7 cellular contexts compared by ENCODE assay signal in the genomic region with DNA sequence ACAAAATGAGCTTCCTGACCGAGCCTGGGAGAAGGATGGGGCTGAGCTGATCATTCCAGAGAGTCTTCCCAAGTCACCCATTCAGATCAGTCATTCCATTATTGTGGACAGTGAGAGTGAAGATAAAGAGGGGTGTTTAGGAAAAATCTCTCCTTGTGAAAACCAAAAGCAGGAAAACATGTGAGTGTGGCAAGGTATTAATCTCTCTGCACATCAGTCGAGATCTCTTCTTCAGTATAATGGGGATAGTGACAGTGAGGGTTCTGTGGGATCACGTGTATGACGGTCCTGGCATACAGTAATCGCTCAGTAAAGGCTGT. TPM values are rescaled to one million over a fixed set of nuclear protein-coding genes. Genes with fewer than 3 reads are reported as not detected.
DNase-seq lines count a peak whose midpoint lies in the region; ATAC-seq and TF ChIP-seq lines count a peak whose summit lies in the region.

No MANE protein-coding gene starts in this region.

- peak overlapping the region; percentile 79 for H3K4me3 Mint-ChIP-seq in memory B cell
- no peak overlapping the region for H3K4me3 Mint-ChIP-seq in activated naive CD4-positive, alpha-beta T cell treated with anti-CD3 and anti-CD28 coated beads, Interleukin-2, amount 10 ng/mL, durations not matched to agents 7 days and 5 days

- peak overlapping the region; percentile 96 for H3K23ac ChIP-seq in IMR-90 (ENCODE audit: low read depth, low read length)

- no peak for ATAC-seq in IMR-90 (ENCODE audit: low read depth)
- ATAC-seq in memory B cell (ENCODE audit: low read depth) = no peak
- ATAC-seq in thoracic aorta (ENCODE audit: insufficient number of reproducible peaks, low FRiP score, low read depth) = peak; percentile 5

- peak overlapping the region; percentile 68 for H4K91ac ChIP-seq in IMR-90 (ENCODE audit: insufficient read depth, low read depth, low read length)

- peaks cover 20% of the 10 kb centered on the region for H3K4me1 ChIP-seq in IMR-90 (ENCODE audit: control insufficient read depth, insufficient read depth, low read length)
- peaks cover 50% of the 10 kb centered on the region for H3K4me1 ChIP-seq in mammary epithelial cell (ENCODE audit: insufficient read depth, low read length)
- H3K4me1 ChIP-seq in thoracic aorta (ENCODE audit: control insufficient read depth in 1 of 2, low read depth in 2 of 2) = peaks cover 38 to 71% of the 10 kb centered on the region in 2 donors

- no peak for TF ChIP-seq RAD21 in IMR-90 (IDR thresholded peaks at IDR 0.05; ENCODE audit: low read length)

- peaks cover 1% of the 10 kb centered on the region for H3K36me3 Mint-ChIP-seq in memory B cell
- no peaks in the 10 kb centered on the region for H3K36me3 Mint-ChIP-seq in activated naive CD4-positive, alpha-beta T cell treated with anti-CD3 and anti-CD28 coated beads, Interleukin-2, amount 10 ng/mL, durations not matched to agents 7 days and 5 days

- peak overlapping the region; percentile 18; the same call in 1 of the 2 replicates for H3K56ac ChIP-seq in IMR-90 (ENCODE audit: extremely low read depth, insufficient read depth, low read length)

- peaks cover 30% of the 10 kb centered on the region for H3K9me1 ChIP-seq in IMR-90 (ENCODE audit: insufficient read depth, low read length)

- POLR2A ChIA-PET in IMR-90 (lab: Charles Lee; ENCODE audit: unreplicated experiment) = no interaction called here

- H4K5ac ChIP-seq in IMR-90 (ENCODE audit: low read depth, low read length) = peak overlapping the region; percentile 23

- H2AFZ ChIP-seq in IMR-90 (replicated peaks; ENCODE audit: low read length, poor library complexity) (peak overlapping the region; percentile 86), mammary epithelial cell (ENCODE audit: low read depth, low read length) (no peak overlapping the region)

- TF ChIP-seq POLR2A in IMR-90 (IDR thresholded peaks at IDR 0.05; ENCODE audit: low read depth, low read length) = no peak

- peak overlapping the region; percentile 39 for H3K18ac ChIP-seq in IMR-90 (ENCODE audit: low read depth, low read length)

- H3K4ac ChIP-seq in IMR-90 (ENCODE audit: low read depth, low read length) = peak overlapping the region; percentile 90

- peaks cover 61% of the 10 kb centered on the region for H3K4me1 Mint-ChIP-seq in memory B cell
- peaks cover 34% of the 10 kb centered on the region for H3K4me1 Mint-ChIP-seq in activated naive CD4-positive, alpha-beta T cell treated with anti-CD3 and anti-CD28 coated beads, Interleukin-2, amount 10 ng/mL, durations not matched to agents 7 days and 5 days

- peak overlapping the region; percentile 52 for H3K4me2 ChIP-seq in IMR-90 (ENCODE audit: low read depth, low read length)
- H3K4me2 ChIP-seq in mammary epithelial cell (ENCODE audit: insufficient read depth, low read depth, low read length) = peak overlapping the region; percentile 45

- H3K9me3 ChIP-seq in IMR-90 (ENCODE audit: control insufficient read depth, insufficient read depth, low read length) (no peaks in the 10 kb centered on the region), mammary epithelial cell (replicated peaks; ENCODE audit: insufficient read depth, low read length) (no peaks in the 10 kb centered on the region), thoracic aorta (no peaks in the 10 kb centered on the region)

- H3K27ac ChIP-seq in IMR-90 (ENCODE audit: insufficient read depth, low read length) (peak overlapping the region; percentile 81; the same call in 1 of the 2 replicates), mammary epithelial cell (ENCODE audit: insufficient read depth, low read depth, low read length) (no peak overlapping the region), thoracic aorta (peak overlapping the region; percentile 81 to 89)

- H3K79me2 ChIP-seq in mammary epithelial cell (ENCODE audit: insufficient read depth, low read length) = peaks cover 44% of the 10 kb centered on the region

- H3K27me3 Mint-ChIP-seq in memory B cell = no peaks in the 10 kb centered on the region
- peaks cover 17% of the 10 kb centered on the region for H3K27me3 Mint-ChIP-seq in activated naive CD4-positive, alpha-beta T cell treated with anti-CD3 and anti-CD28 coated beads, Interleukin-2, amount 10 ng/mL, durations not matched to agents 7 days and 5 days

- H2BK20ac ChIP-seq in IMR-90 (ENCODE audit: low read depth, low read length) = peak overlapping the region; percentile 92

- peak overlapping the region; percentile 81; the same call in 1 of the 3 replicates for H2BK15ac ChIP-seq in IMR-90 (ENCODE audit: low read depth, low read length)

- no peaks in the 10 kb centered on the region for H3K9me3 Mint-ChIP-seq in memory B cell
- no peaks in the 10 kb centered on the region for H3K9me3 Mint-ChIP-seq in activated naive CD4-positive, alpha-beta T cell treated with anti-CD3 and anti-CD28 coated beads, Interleukin-2, amount 10 ng/mL, durations not matched to agents 7 days and 5 days

- CTCF ChIA-PET in IMR-90 (lab: Yijun Ruan, JAX) (no interaction called here), mammary epithelial cell (lab: Charles Lee; ENCODE audit: low non-redundant PET) (no interaction called here)
- CTCF ChIA-PET in activated naive CD4-positive, alpha-beta T cell treated with anti-CD3 and anti-CD28 coated beads, Interleukin-2, amount 10 ng/mL, durations not matched to agents 7 days and 5 days (lab: Charles Lee) = interaction anchor here (1.6 kb wide), 1 partner anchor 9 kb away, joined by 3 read pairs; no protein-coding TSS in a partner anchor

- peak overlapping the region; percentile 83 for H3K27ac Mint-ChIP-seq in memory B cell
- H3K27ac Mint-ChIP-seq in activated naive CD4-positive, alpha-beta T cell treated with anti-CD3 and anti-CD28 coated beads, Interleukin-2, amount 10 ng/mL, durations not matched to agents 7 days and 5 days = no peak overlapping the region

- H3K79me1 ChIP-seq in IMR-90 (ENCODE audit: low read depth in 1 of 2, low read length in 2 of 2) = peaks cover 15 to 69% of the 10 kb centered on the region in 2 experiments; a peak in 3 of 4 replicates

- BruUV-seq in IMR-90 (replicated peaks; lab: Mats Ljungman, UMichigan) (no TSS peak), mammary epithelial cell (replicated peaks; lab: Mats Ljungman, UMichigan) (no TSS peak)

- dilution Hi-C loops in IMR-90 (cut with HindIII; ENCODE audit: low sequenced_read_pairs, unreplicated experiment) (no loop called here), mammary epithelial cell (cut with HindIII; ENCODE audit: low sequenced_read_pairs) (no loop called here)

- in situ Hi-C loops in IMR-90 (cut with MboI; ENCODE audit: low sequenced_read_pairs) = no loop called here
- in situ Hi-C loops in mammary epithelial cell (cut with MboI; ENCODE audit: low sequenced_read_pairs in 2 of 2) = no loop called here

- intact Hi-C loops in IMR-90 (cut with micrococcal nuclease) (loop anchor here (2.0 kb wide), 2 partner anchors 35 to 41 kb away; partner anchors contain the start of gene CHD9), mammary epithelial cell (cut with micrococcal nuclease) (no loop called here)

- peak overlapping the region; percentile 76 for H2BK5ac ChIP-seq in IMR-90 (ENCODE audit: low read depth, low read length, poor library complexity, severe bottlenecking)

- H4K8ac ChIP-seq in IMR-90 (ENCODE audit: low read depth in 2 of 2, low read length in 2 of 2) = peak overlapping the region; percentile 19 to 87

- no peaks in the 10 kb centered on the region for H3K36me3 ChIP-seq in IMR-90 (ENCODE audit: control insufficient read depth, insufficient read depth, low read length)
- H3K36me3 ChIP-seq in mammary epithelial cell (ENCODE audit: insufficient read depth, low read length) = no peaks in the 10 kb centered on the region
- no peaks in the 10 kb centered on the region for H3K36me3 ChIP-seq in thoracic aorta

- H4K20me1 ChIP-seq in IMR-90 (ENCODE audit: insufficient read depth, low read length) (no peaks in the 10 kb centered on the region; the same call in 1 of the 2 replicates), mammary epithelial cell (ENCODE audit: insufficient read depth, low read length) (no peaks in the 10 kb centered on the region)

- WGBS in IMR-90 (ENCODE audit: extremely low coverage in 2 of 2, insufficient read length in 1 of 2), 2 experiments = no CpG with 5 or more reads among the region's 5 CpGs
- WGBS in mammary epithelial cell (ENCODE audit: low coverage, missing lambda C conversion rate) = 10% methylated on average over 5 of the region's 5 CpGs

- peak overlapping the region; percentile 82 for H3K14ac ChIP-seq in IMR-90 (replicated peaks; ENCODE audit: low read depth, low read length)

- H3K4me3 ChIP-seq in IMR-90 (ENCODE audit: insufficient read depth, low read depth, low read length) = no peak overlapping the region
- no peak overlapping the region for H3K4me3 ChIP-seq in mammary epithelial cell (replicated peaks in 1 of 3; ENCODE audit: insufficient read depth in 1 of 3, low read depth in 2 of 3, low read length in 3 of 3)
- H3K4me3 ChIP-seq in thoracic aorta = peak overlapping the region; percentile 60

- H3K9ac ChIP-seq in IMR-90 (ENCODE audit: low read depth, low read length) (peak overlapping the region; percentile 19; the same call in 1 of the 2 replicates), mammary epithelial cell (ENCODE audit: insufficient read depth, low read length) (peak overlapping the region; percentile 8)

- H2AK9ac ChIP-seq in IMR-90 (replicated peaks; ENCODE audit: low read depth, low read length, poor library complexity) = peak overlapping the region; percentile 95

- H3K27me3 ChIP-seq in IMR-90 (ENCODE audit: control insufficient read depth, insufficient read depth, low read length) (no peaks in the 10 kb centered on the region), mammary epithelial cell (ENCODE audit: insufficient read depth, low read length) (no peaks in the 10 kb centered on the region), thoracic aorta (replicated peaks; ENCODE audit: insufficient read depth) (no peaks in the 10 kb centered on the region)

- peak overlapping the region; percentile 88 for H2AK5ac ChIP-seq in IMR-90 (ENCODE audit: low read depth, low read length)

- H2BK120ac ChIP-seq in IMR-90 (ENCODE audit: low read depth, low read length) = peak overlapping the region; percentile 81

- DNase-seq in IMR-90 (no peak), mammary epithelial cell (no peak), memory B cell (ENCODE audit: low spot score in 2 of 2) (no peak), thoracic aorta (ENCODE audit: low spot score) (no peak), NCI-H524 treated with DMSO at 0.1 percent for 48 hours (lab: John Stamatoyannopoulos, UW) (no peak), SKM-1 treated with dmso at 0.1 percent for 144 hours (lab: John Stamatoyannopoulos, UW; ENCODE audit: unreplicated experiment) (no peak)
- no peak for DNase-seq in activated naive CD4-positive, alpha-beta T cell treated with anti-CD3 and anti-CD28 coated beads, Interleukin-2, amount 10 ng/mL, durations not matched to agents 7 days and 5 days

- no peak for TF ChIP-seq CTCF in IMR-90 (conservative IDR thresholded peaks at IDR 0.05; ENCODE audit: low read depth, low read length)
- TF ChIP-seq CTCF in mammary epithelial cell (conservative IDR thresholded peaks at IDR 0.05 in 1 of 2, IDR thresholded peaks at IDR 0.05 in 1 of 2; ENCODE audit: extremely low read depth in 1 of 2, insufficient read depth in 1 of 2, low read depth in 1 of 2, low read length in 2 of 2) = no peak
- TF ChIP-seq CTCF in thoracic aorta (IDR thresholded peaks at IDR 0.05) = no peak

RNA-seq across cellular contexts. Expression of gene CHD9, which starts 35.4 kb away (rescaled TPM):
- total RNA-seq in IMR-90 (2012; rRNA removed) (48.8 and 61.4 TPM in 2 replicates), mammary epithelial cell (10 to 100 TPM; 49.2 to 53.2 TPM), thoracic aorta (100 to 1,000 TPM in 1 of 2 donors, 10 to 100 TPM in 1; 71.3 to 152 TPM)
- polyA plus RNA-seq in IMR-90 (2012; rRNA removed) (8.4 and 9.1 TPM in 2 replicates), mammary epithelial cell (16.0 TPM)
- 0.93 and 1.8 TPM in 2 replicates for polyA plus RNA-seq in IMR-90 (2012; cell fraction: cytosol; rRNA removed)
- 1.9 and 26.7 TPM in 2 replicates for polyA plus RNA-seq in IMR-90 (2012; cell fraction: nucleus; rRNA removed; ENCODE audit: low replicate concordance)
- polyA minus RNA-seq in mammary epithelial cell = 30.2 TPM

RNA-seq across cellular contexts. Expression of gene CHD9NB, which starts 37.5 kb away (rescaled TPM):
- total RNA-seq in IMR-90 (2012; rRNA removed) (1.1 TPM in 2 replicates), mammary epithelial cell (1 to 10 TPM in 1 of 2 donors, under 1 TPM in 1; 0.83 to 1.8 TPM), thoracic aorta (1 to 10 TPM in 1 of 2 donors, under 1 TPM in 1; 0.85 to 2.3 TPM)
- polyA plus RNA-seq in IMR-90 (2012; rRNA removed) (0.94 and 1.2 TPM in 2 replicates), mammary epithelial cell (2.4 TPM)
- 0.29 and 0.55 TPM in 2 replicates for polyA plus RNA-seq in IMR-90 (2012; cell fraction: cytosol; rRNA removed)
- 0.41 and 0.61 TPM in 2 replicates for polyA plus RNA-seq in IMR-90 (2012; cell fraction: nucleus; rRNA removed; ENCODE audit: low replicate concordance)
- not detected for polyA minus RNA-seq in mammary epithelial cell
